Comparison of ENCODE assay signal across 8 cellular contexts in the genomic region with DNA sequence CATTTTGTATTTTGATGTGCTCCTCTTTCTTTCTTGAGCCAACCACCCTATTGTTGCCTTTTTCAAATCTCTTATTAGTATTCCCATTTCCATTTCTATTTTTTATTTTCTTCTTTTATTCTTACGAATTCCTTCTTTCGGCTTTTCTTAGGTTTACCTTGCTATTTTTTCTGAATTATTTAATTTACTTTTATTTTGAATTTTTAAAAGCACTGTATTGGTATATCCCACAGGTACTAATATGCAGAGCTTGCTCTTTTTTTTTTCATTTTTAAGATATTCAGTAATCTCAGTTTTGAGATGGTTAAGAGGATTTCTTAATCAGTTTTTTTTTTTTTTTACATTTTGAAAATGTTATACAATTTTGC. TPM values are rescaled to one million over a fixed set of nuclear protein-coding genes. Genes with fewer than 3 reads are reported as not detected.
DNase-seq lines count a peak whose midpoint lies in the region; ATAC-seq, FAIRE-seq and TF ChIP-seq lines count a peak whose summit lies in the region.

No MANE protein-coding gene starts in this region.

- DNase-seq in CD4-positive, alpha-beta memory T cell: no peak
- no peak for DNase-seq in OCI-LY7 (ENCODE audit: low spot score)
- DNase-seq in activated CD8-positive, alpha-beta memory T cell treated with anti-CD3 and anti-CD28 coated beads for 24 hours: no peak
- no peak for DNase-seq in left colon

- peaks cover 8 to 11% of the 10 kb centered on the region in 2 donors for H3K36me3 Mint-ChIP-seq in CD4-positive, alpha-beta memory T cell

- no peaks in the 10 kb centered on the region for H3K27me3 ChIP-seq in CD4-positive, alpha-beta memory T cell (ENCODE audit: insufficient read depth, low read length)
- peaks cover 4% of the 10 kb centered on the region for H3K27me3 ChIP-seq in neutrophil

- peak overlapping the region; percentile 94 for H2AFZ ChIP-seq in OCI-LY7 (ENCODE audit: low read length)

- intact Hi-C loops in CD4-positive, alpha-beta memory T cell (cut with micrococcal nuclease): loop anchor here (1.0 kb wide), 1 partner anchor 188 kb away; a partner anchor contains a TSS
- intact Hi-C loops in OCI-LY7 (cut with micrococcal nuclease; ENCODE audit: unreplicated experiment): no loop called here
- intact Hi-C loops in left colon (cut with DNase I, micrococcal nuclease): no loop called here

- TF ChIP-seq CTCF in OCI-LY7 (conservative IDR thresholded peaks at IDR 0.05; ENCODE audit: low read length) (no peak), neutrophil (IDR thresholded peaks at IDR 0.05) (no peak)

- ATAC-seq in HG02588 (IDR thresholded peaks at IDR 0.05; ENCODE audit: unreplicated experiment) (no peak), GM21360 (IDR thresholded peaks at IDR 0.05; ENCODE audit: unreplicated experiment) (no peak), left colon (no peak)

- H3K27ac ChIP-seq in CD4-positive, alpha-beta memory T cell (ENCODE audit: low read depth, low read length): no peak overlapping the region
- H3K27ac ChIP-seq in OCI-LY7 (ENCODE audit: low read depth, low read length, poor library complexity, severe bottlenecking) (no peak overlapping the region), neutrophil (no peak overlapping the region)

- CTCF ChIA-PET in CD4-positive, alpha-beta memory T cell (lab: Charles Lee; ENCODE audit: partially characterized antibody): interaction anchor here (0.7 kb wide), 1 partner anchor 31 kb away, joined by 3 read pairs; no protein-coding TSS in a partner anchor
- CTCF ChIA-PET in OCI-LY7 (lab: Charles Lee; ENCODE audit: unreplicated experiment): no interaction called here

- H3K27ac Mint-ChIP-seq in CD4-positive, alpha-beta memory T cell: peak overlapping the region in 3 of 7 donors; percentile 80 to 94 (median 86)

- peaks cover 20% of the 10 kb centered on the region for H3K4me1 ChIP-seq in CD4-positive, alpha-beta memory T cell (ENCODE audit: insufficient read depth, low read length)
- H3K4me1 ChIP-seq in OCI-LY7 (ENCODE audit: insufficient read depth, low read length, poor library complexity, severe bottlenecking) (peaks cover 8% of the 10 kb centered on the region), neutrophil (ENCODE audit: control insufficient read depth in 1 of 2, insufficient read depth in 1 of 2, low read depth in 1 of 2, low read length in 1 of 2) (peaks cover 4 to 13% of the 10 kb centered on the region in 2 experiments)

- no peaks in the 10 kb centered on the region for H3K79me2 ChIP-seq in OCI-LY7 (ENCODE audit: insufficient read depth, low read depth, low read length)

- H4K20me1 ChIP-seq in OCI-LY7 (ENCODE audit: insufficient read depth, low read length): no peaks in the 10 kb centered on the region

- peak overlapping the region; percentile 89 for H3K4me2 ChIP-seq in OCI-LY7 (ENCODE audit: low read length)

- peaks cover 0 to 22% (median 20%) of the 10 kb centered on the region in 8 donors for H3K9me3 Mint-ChIP-seq in CD4-positive, alpha-beta memory T cell

- peak overlapping the region; percentile 90 to 98 (median 96) for H3K4me3 Mint-ChIP-seq in CD4-positive, alpha-beta memory T cell

- FAIRE-seq in endometrium (lab: Jason Lieb, UNC): peak; percentile 12

- H3K9me3 ChIP-seq in CD4-positive, alpha-beta memory T cell (ENCODE audit: control insufficient read depth in 1 of 2, low read length in 2 of 2): no peaks in the 10 kb centered on the region
- H3K9me3 ChIP-seq in OCI-LY7 (ENCODE audit: low read length) (peaks cover 26% of the 10 kb centered on the region), neutrophil (peaks cover 6% of the 10 kb centered on the region)

- no peaks in the 10 kb centered on the region for H3K9me2 ChIP-seq in OCI-LY7 (ENCODE audit: insufficient read depth, low read length)

- no peaks in the 10 kb centered on the region for H3K36me3 ChIP-seq in CD4-positive, alpha-beta memory T cell (ENCODE audit: insufficient read depth, low read length)
- H3K36me3 ChIP-seq in OCI-LY7 (ENCODE audit: insufficient read depth, low read length): no peaks in the 10 kb centered on the region
- H3K36me3 ChIP-seq in neutrophil: no peaks in the 10 kb centered on the region

- no peaks in the 10 kb centered on the region for H3K27me3 Mint-ChIP-seq in CD4-positive, alpha-beta memory T cell

- POLR2A ChIA-PET in CD4-positive, alpha-beta memory T cell (lab: Charles Lee; ENCODE audit: partially characterized antibody): interaction anchor here (0.9 kb wide), 1 partner anchor 21 kb away, joined by 3 read pairs; no protein-coding TSS in a partner anchor
- POLR2A ChIA-PET in OCI-LY7 (lab: Charles Lee): interaction anchor here (0.6 to 0.7 kb wide), 4 partner anchors 12 to 803 kb away, joined by 3 to 4 read pairs (median 3); no protein-coding TSS in a partner anchor

- BruUV-seq in OCI-LY7 (replicated peaks; lab: Mats Ljungman, UMichigan): no TSS peak

- peak overlapping the region in 1 of 2 donors; percentile 33 for H3K4me3 ChIP-seq in CD4-positive, alpha-beta memory T cell (ENCODE audit: low read length in 2 of 2)
- peak overlapping the region; percentile 73 for H3K4me3 ChIP-seq in OCI-LY7 (ENCODE audit: low read depth, low read length, poor library complexity, severe bottlenecking)
- H3K4me3 ChIP-seq in neutrophil (ENCODE audit: low read depth in 1 of 2, low read length in 1 of 2): peak overlapping the region; percentile 64 to 77

- peaks cover 12 to 31% (median 15%) of the 10 kb centered on the region in 4 donors for H3K4me1 Mint-ChIP-seq in CD4-positive, alpha-beta memory T cell

RNA-seq across cellular contexts. Expression of a gene that starts 18.4 kb away (rescaled TPM):
- total RNA-seq in CD4-positive, alpha-beta memory T cell: 1 to 10 TPM; 6.5 to 7.3 TPM
- 1 to 10 TPM in 1 of 2 donors, under 1 TPM in 1; 0.37 to 3.7 TPM for polyA plus RNA-seq in CD4-positive, alpha-beta memory T cell
- total RNA-seq in OCI-LY7 (2014; rRNA removed; shearing (Covaris generic)): 4.9 and 6.6 TPM in 2 replicates
- total RNA-seq in OCI-LY7 (2022) (8.0 and 8.1 TPM in 2 replicates), left colon (1 to 10 TPM in 1 of 2 donors, under 1 TPM in 1; 0.75 to 1.1 TPM)
